Comparison of ENCODE assay signal across 20 cellular contexts in genomic region chr11:92397356-92397755, GRCh38.
"Had no signal": no experiment of that assay in that cellular context is flagged by ENCODE, and none has a peak within 500 bp of the region (broad histone marks: within the 10 kb centered on the region; RNA-seq: fewer than 3 reads in every experiment).

No MANE protein-coding gene starts in this region.

- H3K36me3 ChIP-seq: adrenal gland, cardiac muscle cell, esophagus squamous epithelium, tibial nerve had no signal

- DNase-seq: activated CD4-positive, alpha-beta T cell treated with anti-CD3 and anti-CD28 coated beads, Interleukin-2, amount 50 U/mL, for 48 hours; activated CD4-positive, CD25-positive, alpha-beta regulatory T cell treated with anti-CD3 and anti-CD28 coated beads, Interleukin-2, amount 50 U/mL, for 72 hours; activated CD8-positive, alpha-beta memory T cell treated with anti-CD3 and anti-CD28 coated beads, Interleukin-2, amount 10 ng/mL, durations not matched to agents 7 days and 5 days; activated effector memory CD4-positive, alpha-beta T cell treated with Interleukin-2 at 50 U/mL for 16 hours; activated T-cell treated with anti-CD3 and anti-CD28 coated beads, Interleukin-2, amount 50 U/mL, for 1 hour; adrenal gland; effector CD8-positive, alpha-beta T cell; esophagus squamous epithelium; hippocampal formation; right cardiac atrium; small intestine; stimulated activated CD4-positive, alpha-beta T cell treated with anti-CD3 and anti-CD28 coated beads, Interleukin-4, amount 100 ng/mL, for 24 hours; stimulated activated naive CD4-positive, alpha-beta T cell treated with Interleukin-2 at 50 U/mL for 16 hours; substantia nigra had no signal

- H3K4me3 ChIP-seq: adrenal gland, cardiac muscle cell, coronary artery, esophagus squamous epithelium, tibial nerve had no signal

- H3K27me3 ChIP-seq: adrenal gland, esophagus squamous epithelium, tibial nerve had no signal

- ATAC-seq: activated CD8-positive, alpha-beta memory T cell treated with anti-CD3 and anti-CD28 coated beads, Interleukin-2, amount 10 ng/mL, durations not matched to agents 7 days and 5 days; natural killer cell treated with Interleukin-12 subunit alpha and Interleukin-12 subunit beta and Interleukin-15 and Interleukin-18, amount 100 ng/mL, for 72 hours; right cardiac atrium had no signal

- H3K4me1 ChIP-seq: adrenal gland, esophagus squamous epithelium, tibial nerve had no signal

- H3K27ac Mint-ChIP-seq: activated CD8-positive, alpha-beta memory T cell treated with anti-CD3 and anti-CD28 coated beads, Interleukin-2, amount 10 ng/mL, durations not matched to agents 7 days and 5 days; activated naive CD4-positive, alpha-beta T cell treated with anti-CD3 and anti-CD28 coated beads, Interleukin-2, amount 50 U/mL, for 24 hours; natural killer cell treated with Interleukin-12 subunit alpha and Interleukin-12 subunit beta and Interleukin-15 and Interleukin-18, amount 100 ng/mL, for 72 hours; progenitor cell of endocrine pancreas had no signal

- H3K4me1 Mint-ChIP-seq: activated CD8-positive, alpha-beta memory T cell treated with anti-CD3 and anti-CD28 coated beads, Interleukin-2, amount 10 ng/mL, durations not matched to agents 7 days and 5 days; activated naive CD4-positive, alpha-beta T cell treated with anti-CD3 and anti-CD28 coated beads, Interleukin-2, amount 50 U/mL, for 24 hours had no signal

- H3K4me3 Mint-ChIP-seq: activated CD8-positive, alpha-beta memory T cell treated with anti-CD3 and anti-CD28 coated beads, Interleukin-2, amount 10 ng/mL, durations not matched to agents 7 days and 5 days; activated naive CD4-positive, alpha-beta T cell treated with anti-CD3 and anti-CD28 coated beads, Interleukin-2, amount 50 U/mL, for 24 hours; natural killer cell treated with Interleukin-12 subunit alpha and Interleukin-12 subunit beta and Interleukin-15 and Interleukin-18, amount 100 ng/mL, for 72 hours had no signal

- H3K9me3 ChIP-seq: adrenal gland, esophagus squamous epithelium, tibial nerve had no signal

- H3K27ac ChIP-seq: adrenal gland, cardiac muscle cell, coronary artery, esophagus squamous epithelium, tibial nerve had no signal

- H3K36me3 Mint-ChIP-seq: activated CD8-positive, alpha-beta memory T cell treated with anti-CD3 and anti-CD28 coated beads, Interleukin-2, amount 10 ng/mL, durations not matched to agents 7 days and 5 days; activated naive CD4-positive, alpha-beta T cell treated with anti-CD3 and anti-CD28 coated beads, Interleukin-2, amount 50 U/mL, for 24 hours had no signal

- H3K27me3 Mint-ChIP-seq: activated CD8-positive, alpha-beta memory T cell treated with anti-CD3 and anti-CD28 coated beads, Interleukin-2, amount 10 ng/mL, durations not matched to agents 7 days and 5 days; activated naive CD4-positive, alpha-beta T cell treated with anti-CD3 and anti-CD28 coated beads, Interleukin-2, amount 50 U/mL, for 24 hours; progenitor cell of endocrine pancreas had no signal
